In the genomic region with DNA sequence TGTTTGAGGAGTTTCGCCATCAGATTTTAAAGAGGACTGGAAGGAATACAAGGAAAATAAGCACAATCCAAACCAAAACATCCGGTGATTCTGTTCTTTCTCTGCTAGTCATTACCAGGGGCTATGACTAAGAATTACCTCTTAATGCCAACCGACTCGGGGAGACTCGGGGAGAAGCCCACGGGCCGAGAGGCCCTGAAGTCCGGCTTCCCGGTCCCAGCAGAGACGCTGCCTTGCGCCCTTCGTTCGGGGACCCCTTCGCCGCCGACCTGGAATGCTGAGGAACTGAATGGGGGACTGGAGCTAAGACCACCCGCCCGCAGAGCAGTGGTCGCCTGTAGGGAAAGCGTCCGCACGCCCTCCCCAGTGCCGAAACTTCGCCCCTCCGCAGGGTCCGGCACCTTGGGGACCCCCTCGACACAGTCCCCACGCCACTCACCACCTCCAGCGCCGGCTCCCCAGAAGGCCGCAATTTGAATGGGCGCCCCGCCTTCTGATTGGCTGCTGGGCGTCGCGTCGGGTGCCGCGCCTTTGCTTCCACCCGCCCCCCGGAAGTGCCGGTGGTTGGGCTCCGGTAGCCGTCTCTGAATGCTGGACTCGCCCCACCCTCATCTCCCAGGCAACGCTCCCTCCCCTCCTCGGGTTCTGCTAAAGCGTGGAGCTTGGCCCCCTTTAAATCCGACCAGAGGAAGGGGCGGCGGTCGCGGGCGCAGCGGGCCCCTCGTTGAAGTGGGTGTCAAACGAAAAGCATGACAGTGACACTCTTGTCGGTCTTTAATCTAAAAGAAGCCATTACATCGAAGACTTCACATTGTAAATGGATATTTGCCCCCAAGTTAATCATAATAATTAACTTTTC, we compare ENCODE assay signal across 1 cellular context.
TF ChIP-seq lines count a peak whose summit lies in the region.

Gene KIF14, minus strand, starts transcription at position 479 of the 859 bp plus-strand sequence. CDS start 2,028 bp downstream, outside the sequence.

TF ChIP-seq in HepG2, 621 proteins besides CTCF, POLR2A, EP300 and RAD21 (continued from another document and continues in another):
- TF ChIP-seq, protein P1, sequence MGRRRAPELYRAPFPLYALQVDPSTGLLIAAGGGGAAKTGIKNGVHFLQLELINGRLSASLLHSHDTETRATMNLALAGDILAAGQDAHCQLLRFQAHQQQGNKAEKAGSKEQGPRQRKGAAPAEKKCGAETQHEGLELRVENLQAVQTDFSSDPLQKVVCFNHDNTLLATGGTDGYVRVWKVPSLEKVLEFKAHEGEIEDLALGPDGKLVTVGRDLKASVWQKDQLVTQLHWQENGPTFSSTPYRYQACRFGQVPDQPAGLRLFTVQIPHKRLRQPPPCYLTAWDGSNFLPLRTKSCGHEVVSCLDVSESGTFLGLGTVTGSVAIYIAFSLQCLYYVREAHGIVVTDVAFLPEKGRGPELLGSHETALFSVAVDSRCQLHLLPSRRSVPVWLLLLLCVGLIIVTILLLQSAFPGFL (CRISPR knock-in tag; IDR thresholded peaks at IDR 0.05), result no peak
- TF ChIP-seq ZNF879 (CRISPR knock-in tag; IDR thresholded peaks at IDR 0.05), result no peak
- no peak for TF ChIP-seq ZNF710 (CRISPR knock-in tag; IDR thresholded peaks at IDR 0.05; ENCODE audit: borderline replicate concordance)
- no peak for TF ChIP-seq ZNF772 (CRISPR knock-in tag; IDR thresholded peaks at IDR 0.05)
- TF ChIP-seq HMG20A (CRISPR knock-in tag; IDR thresholded peaks at IDR 0.05; ENCODE audit: borderline replicate concordance), result no peak
- no peak for TF ChIP-seq SOX13 (IDR thresholded peaks at IDR 0.05)
- no peak for TF ChIP-seq SOX13 (CRISPR knock-in tag; conservative IDR thresholded peaks at IDR 0.05 in 1 of 2, IDR thresholded peaks at IDR 0.05 in 1 of 2)
- no peak for TF ChIP-seq RFXANK (CRISPR knock-in tag; IDR thresholded peaks at IDR 0.05)
- peak; percentile 20; the same call in 1 of the 2 replicates for TF ChIP-seq ZNF777 (CRISPR knock-in tag; IDR thresholded peaks at IDR 0.05)
- no peak for TF ChIP-seq TCF12 (IDR thresholded peaks at IDR 0.05)
- TF ChIP-seq TCF12 (CRISPR knock-in tag; IDR thresholded peaks at IDR 0.05), result no peak
- no peak for TF ChIP-seq ZNF672 (CRISPR knock-in tag; IDR thresholded peaks at IDR 0.05)
- TF ChIP-seq MAFG (CRISPR knock-in tag; IDR thresholded peaks at IDR 0.05), result no peak
- peak; percentile 43; the same call in 1 of the 2 replicates for TF ChIP-seq GATAD2A (CRISPR knock-in tag; IDR thresholded peaks at IDR 0.05)
- TF ChIP-seq ZSCAN22 (CRISPR knock-in tag; IDR thresholded peaks at IDR 0.05), result no peak
- TF ChIP-seq, protein P2, sequence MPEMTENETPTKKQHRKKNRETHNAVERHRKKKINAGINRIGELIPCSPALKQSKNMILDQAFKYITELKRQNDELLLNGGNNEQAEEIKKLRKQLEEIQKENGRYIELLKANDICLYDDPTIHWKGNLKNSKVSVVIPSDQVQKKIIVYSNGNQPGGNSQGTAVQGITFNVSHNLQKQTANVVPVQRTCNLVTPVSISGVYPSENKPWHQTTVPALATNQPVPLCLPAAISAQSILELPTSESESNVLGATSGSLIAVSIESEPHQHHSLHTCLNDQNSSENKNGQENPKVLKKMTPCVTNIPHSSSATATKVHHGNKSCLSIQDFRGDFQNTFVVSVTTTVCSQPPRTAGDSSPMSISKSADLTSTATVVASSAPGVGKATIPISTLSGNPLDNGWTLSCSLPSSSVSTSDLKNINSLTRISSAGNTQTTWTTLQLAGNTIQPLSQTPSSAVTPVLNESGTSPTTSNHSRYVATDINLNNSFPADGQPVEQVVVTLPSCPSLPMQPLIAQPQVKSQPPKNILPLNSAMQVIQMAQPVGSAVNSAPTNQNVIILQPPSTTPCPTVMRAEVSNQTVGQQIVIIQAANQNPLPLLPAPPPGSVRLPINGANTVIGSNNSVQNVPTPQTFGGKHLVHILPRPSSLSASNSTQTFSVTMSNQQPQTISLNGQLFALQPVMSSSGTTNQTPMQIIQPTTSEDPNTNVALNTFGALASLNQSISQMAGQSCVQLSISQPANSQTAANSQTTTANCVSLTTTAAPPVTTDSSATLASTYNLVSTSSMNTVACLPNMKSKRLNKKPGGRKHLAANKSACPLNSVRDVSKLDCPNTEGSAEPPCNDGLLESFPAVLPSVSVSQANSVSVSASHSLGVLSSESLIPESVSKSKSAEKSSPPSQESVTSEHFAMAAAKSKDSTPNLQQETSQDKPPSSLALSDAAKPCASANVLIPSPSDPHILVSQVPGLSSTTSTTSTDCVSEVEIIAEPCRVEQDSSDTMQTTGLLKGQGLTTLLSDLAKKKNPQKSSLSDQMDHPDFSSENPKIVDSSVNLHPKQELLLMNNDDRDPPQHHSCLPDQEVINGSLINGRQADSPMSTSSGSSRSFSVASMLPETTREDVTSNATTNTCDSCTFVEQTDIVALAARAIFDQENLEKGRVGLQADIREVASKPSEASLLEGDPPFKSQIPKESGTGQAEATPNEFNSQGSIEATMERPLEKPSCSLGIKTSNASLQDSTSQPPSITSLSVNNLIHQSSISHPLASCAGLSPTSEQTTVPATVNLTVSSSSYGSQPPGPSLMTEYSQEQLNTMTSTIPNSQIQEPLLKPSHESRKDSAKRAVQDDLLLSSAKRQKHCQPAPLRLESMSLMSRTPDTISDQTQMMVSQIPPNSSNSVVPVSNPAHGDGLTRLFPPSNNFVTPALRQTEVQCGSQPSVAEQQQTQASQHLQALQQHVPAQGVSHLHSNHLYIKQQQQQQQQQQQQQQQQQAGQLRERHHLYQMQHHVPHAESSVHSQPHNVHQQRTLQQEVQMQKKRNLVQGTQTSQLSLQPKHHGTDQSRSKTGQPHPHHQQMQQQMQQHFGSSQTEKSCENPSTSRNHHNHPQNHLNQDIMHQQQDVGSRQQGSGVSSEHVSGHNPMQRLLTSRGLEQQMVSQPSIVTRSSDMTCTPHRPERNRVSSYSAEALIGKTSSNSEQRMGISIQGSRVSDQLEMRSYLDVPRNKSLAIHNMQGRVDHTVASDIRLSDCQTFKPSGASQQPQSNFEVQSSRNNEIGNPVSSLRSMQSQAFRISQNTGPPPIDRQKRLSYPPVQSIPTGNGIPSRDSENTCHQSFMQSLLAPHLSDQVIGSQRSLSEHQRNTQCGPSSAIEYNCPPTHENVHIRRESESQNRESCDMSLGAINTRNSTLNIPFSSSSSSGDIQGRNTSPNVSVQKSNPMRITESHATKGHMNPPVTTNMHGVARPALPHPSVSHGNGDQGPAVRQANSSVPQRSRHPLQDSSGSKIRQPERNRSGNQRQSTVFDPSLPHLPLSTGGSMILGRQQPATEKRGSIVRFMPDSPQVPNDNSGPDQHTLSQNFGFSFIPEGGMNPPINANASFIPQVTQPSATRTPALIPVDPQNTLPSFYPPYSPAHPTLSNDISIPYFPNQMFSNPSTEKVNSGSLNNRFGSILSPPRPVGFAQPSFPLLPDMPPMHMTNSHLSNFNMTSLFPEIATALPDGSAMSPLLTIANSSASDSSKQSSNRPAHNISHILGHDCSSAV (CRISPR knock-in tag; IDR thresholded peaks at IDR 0.05; ENCODE audit: borderline replicate concordance), result no peak
- no peak for TF ChIP-seq ZNF616 (CRISPR knock-in tag; IDR thresholded peaks at IDR 0.05; ENCODE audit: low read depth)
- no peak for TF ChIP-seq ZNF782 (CRISPR knock-in tag; IDR thresholded peaks at IDR 0.05; ENCODE audit: borderline replicate concordance)
- TF ChIP-seq ZNF337 (CRISPR knock-in tag; IDR thresholded peaks at IDR 0.05; ENCODE audit: borderline replicate concordance, low read depth), result no peak
- TF ChIP-seq ZNF639 (CRISPR knock-in tag; conservative IDR thresholded peaks at IDR 0.05), result no peak
- TF ChIP-seq, protein P3, sequence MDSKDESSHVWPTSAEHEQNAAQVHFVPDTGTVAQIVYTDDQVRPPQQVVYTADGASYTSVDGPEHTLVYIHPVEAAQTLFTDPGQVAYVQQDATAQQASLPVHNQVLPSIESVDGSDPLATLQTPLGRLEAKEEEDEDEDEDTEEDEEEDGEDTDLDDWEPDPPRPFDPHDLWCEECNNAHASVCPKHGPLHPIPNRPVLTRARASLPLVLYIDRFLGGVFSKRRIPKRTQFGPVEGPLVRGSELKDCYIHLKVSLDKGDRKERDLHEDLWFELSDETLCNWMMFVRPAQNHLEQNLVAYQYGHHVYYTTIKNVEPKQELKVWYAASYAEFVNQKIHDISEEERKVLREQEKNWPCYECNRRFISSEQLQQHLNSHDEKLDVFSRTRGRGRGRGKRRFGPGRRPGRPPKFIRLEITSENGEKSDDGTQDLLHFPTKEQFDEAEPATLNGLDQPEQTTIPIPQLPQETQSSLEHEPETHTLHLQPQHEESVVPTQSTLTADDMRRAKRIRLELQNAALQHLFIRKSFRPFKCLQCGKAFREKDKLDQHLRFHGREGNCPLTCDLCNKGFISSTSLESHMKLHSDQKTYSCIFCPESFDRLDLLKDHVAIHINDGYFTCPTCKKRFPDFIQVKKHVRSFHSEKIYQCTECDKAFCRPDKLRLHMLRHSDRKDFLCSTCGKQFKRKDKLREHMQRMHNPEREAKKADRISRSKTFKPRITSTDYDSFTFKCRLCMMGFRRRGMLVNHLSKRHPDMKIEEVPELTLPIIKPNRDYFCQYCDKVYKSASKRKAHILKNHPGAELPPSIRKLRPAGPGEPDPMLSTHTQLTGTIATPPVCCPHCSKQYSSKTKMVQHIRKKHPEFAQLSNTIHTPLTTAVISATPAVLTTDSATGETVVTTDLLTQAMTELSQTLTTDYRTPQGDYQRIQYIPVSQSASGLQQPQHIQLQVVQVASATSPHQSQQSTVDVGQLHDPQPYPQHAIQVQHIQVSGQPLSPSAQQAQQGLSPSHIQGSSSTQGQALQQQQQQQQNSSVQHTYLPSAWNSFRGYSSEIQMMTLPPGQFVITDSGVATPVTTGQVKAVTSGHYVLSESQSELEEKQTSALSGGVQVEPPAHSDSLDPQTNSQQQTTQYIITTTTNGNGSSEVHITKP (CRISPR knock-in tag; IDR thresholded peaks at IDR 0.05; ENCODE audit: low read depth), result no peak
- no peak for TF ChIP-seq ZNF44 (CRISPR knock-in tag; IDR thresholded peaks at IDR 0.05)
- peak; percentile 97 for TF ChIP-seq E2F5 (CRISPR knock-in tag; conservative IDR thresholded peaks at IDR 0.05)
- TF ChIP-seq ZNF282 (IDR thresholded peaks at IDR 0.05; ENCODE audit: partially characterized antibody), result no peak
- no peak for TF ChIP-seq ZNF333 (CRISPR knock-in tag; IDR thresholded peaks at IDR 0.05; ENCODE audit: borderline replicate concordance)
- peak; percentile 73 for TF ChIP-seq KDM5A (IDR thresholded peaks at IDR 0.05; ENCODE audit: borderline replicate concordance, low read length)
- no peak for TF ChIP-seq FOXA1 (IDR thresholded peaks at IDR 0.05)
- no peak for TF ChIP-seq FOXA1 (CRISPR knock-in tag; IDR thresholded peaks at IDR 0.05)
- no peak for TF ChIP-seq ZNF101 (CRISPR knock-in tag; IDR thresholded peaks at IDR 0.05; ENCODE audit: borderline replicate concordance, low read depth)
- TF ChIP-seq MAFK (conservative IDR thresholded peaks at IDR 0.05 in 1 of 2, IDR thresholded peaks at IDR 0.05 in 1 of 2; ENCODE audit: low read length in 2 of 2), result no peak
- peak; percentile 95 for TF ChIP-seq GABPB1 (CRISPR knock-in tag; IDR thresholded peaks at IDR 0.05)
- TF ChIP-seq NR3C1 (CRISPR knock-in tag; IDR thresholded peaks at IDR 0.05), result no peak
- TF ChIP-seq NR2C2 (CRISPR knock-in tag; IDR thresholded peaks at IDR 0.05; ENCODE audit: borderline replicate concordance), result no peak
- TF ChIP-seq ZNF687 (CRISPR knock-in tag; IDR thresholded peaks at IDR 0.05), result peak; percentile 81
- no peak for TF ChIP-seq REL (CRISPR knock-in tag; conservative IDR thresholded peaks at IDR 0.05)
